Comparison of ENCODE assay signal across 1 cellular context in the genomic region with DNA sequence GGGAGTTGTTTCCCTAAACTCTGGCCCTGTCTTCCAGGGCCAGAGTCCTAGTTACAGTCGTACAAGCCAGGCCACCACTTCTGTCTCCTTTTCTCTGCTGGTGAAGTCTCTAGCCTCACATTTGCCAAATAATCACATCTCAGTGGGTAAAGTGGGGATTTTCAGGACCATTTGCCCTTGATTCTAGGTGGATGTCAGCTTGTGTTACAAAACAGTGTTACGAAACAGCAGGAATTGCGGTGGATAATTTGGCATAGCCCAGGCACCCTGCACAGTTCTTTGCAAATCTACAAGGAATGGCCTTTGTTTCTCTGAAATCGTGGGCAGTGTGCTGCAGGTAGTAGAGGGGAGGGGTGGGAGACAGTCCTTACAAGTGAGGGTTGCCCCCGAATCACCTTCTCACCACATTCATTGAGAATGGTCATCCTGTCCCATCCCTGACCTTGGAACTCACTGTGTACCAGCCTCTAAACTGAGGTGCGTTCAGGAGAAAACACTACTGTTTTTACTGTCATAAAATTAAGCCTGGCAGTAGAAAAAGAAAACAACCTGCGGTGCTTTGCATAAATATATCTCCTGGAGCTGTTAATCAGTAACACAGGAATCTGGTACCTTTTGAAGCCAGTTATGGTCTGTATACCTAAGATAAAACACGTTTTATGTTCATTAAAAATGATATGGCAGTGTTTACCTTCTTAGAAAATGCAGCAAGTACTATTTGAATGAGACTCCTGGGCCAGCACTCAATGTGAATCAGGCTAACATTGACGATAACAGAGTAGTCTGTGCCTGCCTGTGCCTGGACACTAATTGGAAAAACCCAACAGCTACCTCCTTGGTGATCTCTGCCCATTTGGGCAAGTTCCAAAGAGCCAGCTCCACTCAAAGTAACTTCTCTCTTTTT.
TF ChIP-seq lines count a peak whose summit lies in the region.

No MANE protein-coding gene starts in this region.

TF ChIP-seq in HepG2, 621 proteins besides CTCF, POLR2A, EP300 and RAD21 (continued from another document and continues in another):
- TF ChIP-seq, protein P1, sequence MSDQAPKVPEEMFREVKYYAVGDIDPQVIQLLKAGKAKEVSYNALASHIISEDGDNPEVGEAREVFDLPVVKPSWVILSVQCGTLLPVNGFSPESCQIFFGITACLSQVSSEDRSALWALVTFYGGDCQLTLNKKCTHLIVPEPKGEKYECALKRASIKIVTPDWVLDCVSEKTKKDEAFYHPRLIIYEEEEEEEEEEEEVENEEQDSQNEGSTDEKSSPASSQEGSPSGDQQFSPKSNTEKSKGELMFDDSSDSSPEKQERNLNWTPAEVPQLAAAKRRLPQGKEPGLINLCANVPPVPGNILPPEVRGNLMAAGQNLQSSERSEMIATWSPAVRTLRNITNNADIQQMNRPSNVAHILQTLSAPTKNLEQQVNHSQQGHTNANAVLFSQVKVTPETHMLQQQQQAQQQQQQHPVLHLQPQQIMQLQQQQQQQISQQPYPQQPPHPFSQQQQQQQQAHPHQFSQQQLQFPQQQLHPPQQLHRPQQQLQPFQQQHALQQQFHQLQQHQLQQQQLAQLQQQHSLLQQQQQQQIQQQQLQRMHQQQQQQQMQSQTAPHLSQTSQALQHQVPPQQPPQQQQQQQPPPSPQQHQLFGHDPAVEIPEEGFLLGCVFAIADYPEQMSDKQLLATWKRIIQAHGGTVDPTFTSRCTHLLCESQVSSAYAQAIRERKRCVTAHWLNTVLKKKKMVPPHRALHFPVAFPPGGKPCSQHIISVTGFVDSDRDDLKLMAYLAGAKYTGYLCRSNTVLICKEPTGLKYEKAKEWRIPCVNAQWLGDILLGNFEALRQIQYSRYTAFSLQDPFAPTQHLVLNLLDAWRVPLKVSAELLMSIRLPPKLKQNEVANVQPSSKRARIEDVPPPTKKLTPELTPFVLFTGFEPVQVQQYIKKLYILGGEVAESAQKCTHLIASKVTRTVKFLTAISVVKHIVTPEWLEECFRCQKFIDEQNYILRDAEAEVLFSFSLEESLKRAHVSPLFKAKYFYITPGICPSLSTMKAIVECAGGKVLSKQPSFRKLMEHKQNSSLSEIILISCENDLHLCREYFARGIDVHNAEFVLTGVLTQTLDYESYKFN (CRISPR knock-in tag; conservative IDR thresholded peaks at IDR 0.05): peak; percentile 61
- no peak for TF ChIP-seq ZNF572 (CRISPR knock-in tag; IDR thresholded peaks at IDR 0.05)
- 0 out of 4 replicates have a peak, but pooled peaks of 1 of the 2 experiments have one; percentile 26 for TF ChIP-seq KLF16 (CRISPR knock-in tag; IDR thresholded peaks at IDR 0.05)
- TF ChIP-seq ZNF766 (CRISPR knock-in tag; IDR thresholded peaks at IDR 0.05; ENCODE audit: borderline replicate concordance): no peak
- no peak for TF ChIP-seq LCORL (IDR thresholded peaks at IDR 0.05)
- TF ChIP-seq LCORL (CRISPR knock-in tag; IDR thresholded peaks at IDR 0.05): peak; percentile 87
- TF ChIP-seq ZNF790 (CRISPR knock-in tag; IDR thresholded peaks at IDR 0.05; ENCODE audit: borderline replicate concordance): no peak
- TF ChIP-seq, protein P2, sequence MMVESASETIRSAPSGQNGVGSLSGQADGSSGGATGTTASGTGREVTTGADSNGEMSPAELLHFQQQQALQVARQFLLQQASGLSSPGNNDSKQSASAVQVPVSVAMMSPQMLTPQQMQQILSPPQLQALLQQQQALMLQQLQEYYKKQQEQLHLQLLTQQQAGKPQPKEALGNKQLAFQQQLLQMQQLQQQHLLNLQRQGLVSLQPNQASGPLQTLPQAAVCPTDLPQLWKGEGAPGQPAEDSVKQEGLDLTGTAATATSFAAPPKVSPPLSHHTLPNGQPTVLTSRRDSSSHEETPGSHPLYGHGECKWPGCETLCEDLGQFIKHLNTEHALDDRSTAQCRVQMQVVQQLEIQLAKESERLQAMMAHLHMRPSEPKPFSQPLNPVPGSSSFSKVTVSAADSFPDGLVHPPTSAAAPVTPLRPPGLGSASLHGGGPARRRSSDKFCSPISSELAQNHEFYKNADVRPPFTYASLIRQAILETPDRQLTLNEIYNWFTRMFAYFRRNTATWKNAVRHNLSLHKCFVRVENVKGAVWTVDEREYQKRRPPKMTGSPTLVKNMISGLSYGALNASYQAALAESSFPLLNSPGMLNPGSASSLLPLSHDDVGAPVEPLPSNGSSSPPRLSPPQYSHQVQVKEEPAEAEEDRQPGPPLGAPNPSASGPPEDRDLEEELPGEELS (CRISPR knock-in tag; IDR thresholded peaks at IDR 0.05): peak; percentile 68
- TF ChIP-seq ELF1 (CRISPR knock-in tag; IDR thresholded peaks at IDR 0.05): 0 out of 2 replicates have a peak, but pooled peaks have one; percentile 18
- TF ChIP-seq, protein P3, sequence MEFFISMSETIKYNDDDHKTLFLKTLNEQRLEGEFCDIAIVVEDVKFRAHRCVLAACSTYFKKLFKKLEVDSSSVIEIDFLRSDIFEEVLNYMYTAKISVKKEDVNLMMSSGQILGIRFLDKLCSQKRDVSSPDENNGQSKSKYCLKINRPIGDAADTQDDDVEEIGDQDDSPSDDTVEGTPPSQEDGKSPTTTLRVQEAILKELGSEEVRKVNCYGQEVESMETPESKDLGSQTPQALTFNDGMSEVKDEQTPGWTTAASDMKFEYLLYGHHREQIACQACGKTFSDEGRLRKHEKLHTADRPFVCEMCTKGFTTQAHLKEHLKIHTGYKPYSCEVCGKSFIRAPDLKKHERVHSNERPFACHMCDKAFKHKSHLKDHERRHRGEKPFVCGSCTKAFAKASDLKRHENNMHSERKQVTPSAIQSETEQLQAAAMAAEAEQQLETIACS (CRISPR knock-in tag; IDR thresholded peaks at IDR 0.05): no peak
- peak; percentile 30; the same call in 1 of the 2 replicates for TF ChIP-seq SAP130 (CRISPR knock-in tag; IDR thresholded peaks at IDR 0.05; ENCODE audit: low read depth)
- TF ChIP-seq JUND (CRISPR knock-in tag; IDR thresholded peaks at IDR 0.05): 0 out of 2 replicates have a peak, but pooled peaks have one; percentile 38
- TF ChIP-seq KAT7 (CRISPR knock-in tag; IDR thresholded peaks at IDR 0.05; ENCODE audit: borderline replicate concordance): 0 out of 2 replicates have a peak, but pooled peaks have one; percentile 39
- TF ChIP-seq ZNF644 (CRISPR knock-in tag; IDR thresholded peaks at IDR 0.05; ENCODE audit: low read depth): 0 out of 2 replicates have a peak, but pooled peaks have one; percentile 46
- TF ChIP-seq GATAD1 (CRISPR knock-in tag; IDR thresholded peaks at IDR 0.05): 0 out of 2 replicates have a peak, but pooled peaks have one; percentile 17
- no peak for TF ChIP-seq GABPB1 (CRISPR knock-in tag; IDR thresholded peaks at IDR 0.05)
- no peak for TF ChIP-seq ZNF552 (CRISPR knock-in tag; IDR thresholded peaks at IDR 0.05; ENCODE audit: borderline replicate concordance)
- TF ChIP-seq ZKSCAN1 (IDR thresholded peaks at IDR 0.05; ENCODE audit: low read length): no peak
- TF ChIP-seq, protein P4, sequence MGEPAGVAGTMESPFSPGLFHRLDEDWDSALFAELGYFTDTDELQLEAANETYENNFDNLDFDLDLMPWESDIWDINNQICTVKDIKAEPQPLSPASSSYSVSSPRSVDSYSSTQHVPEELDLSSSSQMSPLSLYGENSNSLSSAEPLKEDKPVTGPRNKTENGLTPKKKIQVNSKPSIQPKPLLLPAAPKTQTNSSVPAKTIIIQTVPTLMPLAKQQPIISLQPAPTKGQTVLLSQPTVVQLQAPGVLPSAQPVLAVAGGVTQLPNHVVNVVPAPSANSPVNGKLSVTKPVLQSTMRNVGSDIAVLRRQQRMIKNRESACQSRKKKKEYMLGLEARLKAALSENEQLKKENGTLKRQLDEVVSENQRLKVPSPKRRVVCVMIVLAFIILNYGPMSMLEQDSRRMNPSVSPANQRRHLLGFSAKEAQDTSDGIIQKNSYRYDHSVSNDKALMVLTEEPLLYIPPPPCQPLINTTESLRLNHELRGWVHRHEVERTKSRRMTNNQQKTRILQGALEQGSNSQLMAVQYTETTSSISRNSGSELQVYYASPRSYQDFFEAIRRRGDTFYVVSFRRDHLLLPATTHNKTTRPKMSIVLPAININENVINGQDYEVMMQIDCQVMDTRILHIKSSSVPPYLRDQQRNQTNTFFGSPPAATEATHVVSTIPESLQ (CRISPR knock-in tag; conservative IDR thresholded peaks at IDR 0.05): no peak
- 0 out of 2 replicates have a peak, but pooled peaks have one; percentile 53 for TF ChIP-seq ERF (CRISPR knock-in tag; IDR thresholded peaks at IDR 0.05)
- peak; percentile 40; the same call in 1 of the 2 replicates for TF ChIP-seq POGZ (CRISPR knock-in tag; IDR thresholded peaks at IDR 0.05)
- TF ChIP-seq MIXL1 (CRISPR knock-in tag; IDR thresholded peaks at IDR 0.05): peak; percentile 19; the same call in 1 of the 2 replicates
- TF ChIP-seq RFXAP (CRISPR knock-in tag; IDR thresholded peaks at IDR 0.05; ENCODE audit: borderline replicate concordance): no peak
- TF ChIP-seq, protein P5, sequence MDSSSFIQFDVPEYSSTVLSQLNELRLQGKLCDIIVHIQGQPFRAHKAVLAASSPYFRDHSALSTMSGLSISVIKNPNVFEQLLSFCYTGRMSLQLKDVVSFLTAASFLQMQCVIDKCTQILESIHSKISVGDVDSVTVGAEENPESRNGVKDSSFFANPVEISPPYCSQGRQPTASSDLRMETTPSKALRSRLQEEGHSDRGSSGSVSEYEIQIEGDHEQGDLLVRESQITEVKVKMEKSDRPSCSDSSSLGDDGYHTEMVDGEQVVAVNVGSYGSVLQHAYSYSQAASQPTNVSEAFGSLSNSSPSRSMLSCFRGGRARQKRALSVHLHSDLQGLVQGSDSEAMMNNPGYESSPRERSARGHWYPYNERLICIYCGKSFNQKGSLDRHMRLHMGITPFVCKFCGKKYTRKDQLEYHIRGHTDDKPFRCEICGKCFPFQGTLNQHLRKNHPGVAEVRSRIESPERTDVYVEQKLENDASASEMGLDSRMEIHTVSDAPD (CRISPR knock-in tag; IDR thresholded peaks at IDR 0.05): 0 out of 2 replicates have a peak, but pooled peaks have one; percentile 22
- TF ChIP-seq KMT2A (CRISPR knock-in tag; IDR thresholded peaks at IDR 0.05): peak; percentile 29; the same call in 1 of the 2 replicates
- TF ChIP-seq, protein P6, sequence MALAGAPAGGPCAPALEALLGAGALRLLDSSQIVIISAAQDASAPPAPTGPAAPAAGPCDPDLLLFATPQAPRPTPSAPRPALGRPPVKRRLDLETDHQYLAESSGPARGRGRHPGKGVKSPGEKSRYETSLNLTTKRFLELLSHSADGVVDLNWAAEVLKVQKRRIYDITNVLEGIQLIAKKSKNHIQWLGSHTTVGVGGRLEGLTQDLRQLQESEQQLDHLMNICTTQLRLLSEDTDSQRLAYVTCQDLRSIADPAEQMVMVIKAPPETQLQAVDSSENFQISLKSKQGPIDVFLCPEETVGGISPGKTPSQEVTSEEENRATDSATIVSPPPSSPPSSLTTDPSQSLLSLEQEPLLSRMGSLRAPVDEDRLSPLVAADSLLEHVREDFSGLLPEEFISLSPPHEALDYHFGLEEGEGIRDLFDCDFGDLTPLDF (CRISPR knock-in tag; IDR thresholded peaks at IDR 0.05): no peak
- TF ChIP-seq SOX5 (CRISPR knock-in tag; IDR thresholded peaks at IDR 0.05; ENCODE audit: borderline replicate concordance): peak; percentile 39; the same call in 1 of the 2 replicates
- TF ChIP-seq, protein P7, sequence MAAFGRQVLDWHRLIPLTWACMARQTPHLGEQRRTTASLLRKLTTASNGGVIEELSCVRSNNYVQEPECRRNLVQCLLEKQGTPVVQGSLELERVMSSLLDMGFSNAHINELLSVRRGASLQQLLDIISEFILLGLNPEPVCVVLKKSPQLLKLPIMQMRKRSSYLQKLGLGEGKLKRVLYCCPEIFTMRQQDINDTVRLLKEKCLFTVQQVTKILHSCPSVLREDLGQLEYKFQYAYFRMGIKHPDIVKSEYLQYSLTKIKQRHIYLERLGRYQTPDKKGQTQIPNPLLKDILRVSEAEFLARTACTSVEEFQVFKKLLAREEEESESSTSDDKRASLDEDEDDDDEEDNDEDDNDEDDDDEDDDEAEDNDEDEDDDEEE (CRISPR knock-in tag; IDR thresholded peaks at IDR 0.05): no peak
- peak; percentile 50; the same call in 1 of the 2 replicates for TF ChIP-seq HMG20A (CRISPR knock-in tag; IDR thresholded peaks at IDR 0.05; ENCODE audit: borderline replicate concordance)
- TF ChIP-seq TEAD3 (CRISPR knock-in tag; optimal IDR thresholded peaks at IDR 0.05; ENCODE audit: borderline replicate concordance): peak; percentile 28
- TF ChIP-seq FOXA1 (IDR thresholded peaks at IDR 0.05): no peak
- TF ChIP-seq FOXA1 (CRISPR knock-in tag; IDR thresholded peaks at IDR 0.05): 0 out of 2 replicates have a peak, but pooled peaks have one; percentile 28
- TF ChIP-seq MED1 (CRISPR knock-in tag; IDR thresholded peaks at IDR 0.05): peak; percentile 32
- peak; percentile 50 for TF ChIP-seq FOXA3 (CRISPR knock-in tag; IDR thresholded peaks at IDR 0.05)
- TF ChIP-seq KMT2B (CRISPR knock-in tag; IDR thresholded peaks at IDR 0.05): 0 out of 2 replicates have a peak, but pooled peaks have one; percentile 15
- TF ChIP-seq, protein P8, sequence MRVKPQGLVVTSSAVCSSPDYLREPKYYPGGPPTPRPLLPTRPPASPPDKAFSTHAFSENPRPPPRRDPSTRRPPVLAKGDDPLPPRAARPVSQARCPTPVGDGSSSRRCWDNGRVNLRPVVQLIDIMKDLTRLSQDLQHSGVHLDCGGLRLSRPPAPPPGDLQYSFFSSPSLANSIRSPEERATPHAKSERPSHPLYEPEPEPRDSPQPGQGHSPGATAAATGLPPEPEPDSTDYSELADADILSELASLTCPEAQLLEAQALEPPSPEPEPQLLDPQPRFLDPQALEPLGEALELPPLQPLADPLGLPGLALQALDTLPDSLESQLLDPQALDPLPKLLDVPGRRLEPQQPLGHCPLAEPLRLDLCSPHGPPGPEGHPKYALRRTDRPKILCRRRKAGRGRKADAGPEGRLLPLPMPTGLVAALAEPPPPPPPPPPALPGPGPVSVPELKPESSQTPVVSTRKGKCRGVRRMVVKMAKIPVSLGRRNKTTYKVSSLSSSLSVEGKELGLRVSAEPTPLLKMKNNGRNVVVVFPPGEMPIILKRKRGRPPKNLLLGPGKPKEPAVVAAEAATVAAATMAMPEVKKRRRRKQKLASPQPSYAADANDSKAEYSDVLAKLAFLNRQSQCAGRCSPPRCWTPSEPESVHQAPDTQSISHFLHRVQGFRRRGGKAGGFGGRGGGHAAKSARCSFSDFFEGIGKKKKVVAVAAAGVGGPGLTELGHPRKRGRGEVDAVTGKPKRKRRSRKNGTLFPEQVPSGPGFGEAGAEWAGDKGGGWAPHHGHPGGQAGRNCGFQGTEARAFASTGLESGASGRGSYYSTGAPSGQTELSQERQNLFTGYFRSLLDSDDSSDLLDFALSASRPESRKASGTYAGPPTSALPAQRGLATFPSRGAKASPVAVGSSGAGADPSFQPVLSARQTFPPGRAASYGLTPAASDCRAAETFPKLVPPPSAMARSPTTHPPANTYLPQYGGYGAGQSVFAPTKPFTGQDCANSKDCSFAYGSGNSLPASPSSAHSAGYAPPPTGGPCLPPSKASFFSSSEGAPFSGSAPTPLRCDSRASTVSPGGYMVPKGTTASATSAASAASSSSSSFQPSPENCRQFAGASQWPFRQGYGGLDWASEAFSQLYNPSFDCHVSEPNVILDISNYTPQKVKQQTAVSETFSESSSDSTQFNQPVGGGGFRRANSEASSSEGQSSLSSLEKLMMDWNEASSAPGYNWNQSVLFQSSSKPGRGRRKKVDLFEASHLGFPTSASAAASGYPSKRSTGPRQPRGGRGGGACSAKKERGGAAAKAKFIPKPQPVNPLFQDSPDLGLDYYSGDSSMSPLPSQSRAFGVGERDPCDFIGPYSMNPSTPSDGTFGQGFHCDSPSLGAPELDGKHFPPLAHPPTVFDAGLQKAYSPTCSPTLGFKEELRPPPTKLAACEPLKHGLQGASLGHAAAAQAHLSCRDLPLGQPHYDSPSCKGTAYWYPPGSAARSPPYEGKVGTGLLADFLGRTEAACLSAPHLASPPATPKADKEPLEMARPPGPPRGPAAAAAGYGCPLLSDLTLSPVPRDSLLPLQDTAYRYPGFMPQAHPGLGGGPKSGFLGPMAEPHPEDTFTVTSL (CRISPR knock-in tag; IDR thresholded peaks at IDR 0.05; ENCODE audit: borderline replicate concordance): peak; percentile 30; the same call in 1 of the 2 replicates
- no peak for TF ChIP-seq ZBTB20 (CRISPR knock-in tag; IDR thresholded peaks at IDR 0.05; ENCODE audit: borderline replicate concordance, low read depth)
- TF ChIP-seq ZNF747 (CRISPR knock-in tag; IDR thresholded peaks at IDR 0.05; ENCODE audit: borderline replicate concordance): no peak
- peak; percentile 48; the same call in 1 of the 2 replicates for TF ChIP-seq RCOR2 (CRISPR knock-in tag; IDR thresholded peaks at IDR 0.05)
